Comparison of ENCODE assay signal across 10 cellular contexts in genomic region chr9:114282926-114283325, GRCh38. TPM values are rescaled to one million over a fixed set of nuclear protein-coding genes. Genes with fewer than 3 reads are reported as not detected.
DNase-seq lines count a peak whose midpoint lies in the region; ATAC-seq, FAIRE-seq and TF ChIP-seq lines count a peak whose summit lies in the region.
"Had no signal": no experiment of that assay in that cellular context is flagged by ENCODE, and none has a peak within 500 bp of the region (broad histone marks: within the 10 kb centered on the region; RNA-seq: fewer than 3 reads in every experiment).

No MANE protein-coding gene starts in this region.

- H3K9ac ChIP-seq in DND-41 (ENCODE audit: low read depth, low read length) (no peak overlapping the region), mesendoderm (ENCODE audit: low read length) (no peak overlapping the region)

- peak; percentile 42 for DNase-seq in DND-41
- peak; percentile 64 for DNase-seq in LHCN-M2 (ENCODE audit: low read depth)
- DNase-seq in amniotic stem cell (lab: John Stamatoyannopoulos, UW), result peak; percentile 71
- peak; percentile 51 for DNase-seq in mesendoderm
- DNase-seq in SK-N-DZ (ENCODE audit: low spot score), result no peak
- DNase-seq in midbrain (lab: John Stamatoyannopoulos, UW), result no peak
- no peak for DNase-seq in stimulated activated naive CD4-positive, alpha-beta T cell (lab: John Stamatoyannopoulos, UW)
- DNase-seq in GM12891 (ENCODE audit: insufficient read length, low spot score), result no peak
- DNase-seq: NCI-H2029 treated with DMSO at 0.1 percent for 48 hours had no signal

- H3K4me3 ChIP-seq in DND-41 (ENCODE audit: low read depth in 1 of 2, low read length in 2 of 2) (no peak overlapping the region), mesendoderm (ENCODE audit: low read length) (no peak overlapping the region)

- H3K4me1 ChIP-seq in DND-41 (ENCODE audit: insufficient read depth, low read length), result no peaks in the 10 kb centered on the region
- no peaks in the 10 kb centered on the region for H3K4me1 ChIP-seq in mesendoderm (ENCODE audit: control insufficient read depth, low read depth, low read length)

- H3K79me2 ChIP-seq in DND-41 (ENCODE audit: insufficient read depth, low read length) (no peaks in the 10 kb centered on the region), mesendoderm (ENCODE audit: control insufficient read depth, insufficient read depth, low read length) (no peaks in the 10 kb centered on the region)

- H3K18ac ChIP-seq in mesendoderm (ENCODE audit: low read length), result no peak overlapping the region

- H2BK120ac ChIP-seq in mesendoderm (ENCODE audit: low read depth, low read length), result no peak overlapping the region

- TF ChIP-seq CTCF in DND-41 (IDR thresholded peaks at IDR 0.05; ENCODE audit: borderline replicate concordance, extremely low read depth, low read length, poor library complexity, severe bottlenecking), result no peak

- no CpG with 5 or more reads among the region's 5 CpGs for WGBS in mesendoderm (ENCODE audit: extremely low coverage, insufficient coverage, low lambda C conversion rate)

- no peak overlapping the region for H4K5ac ChIP-seq in mesendoderm (ENCODE audit: low read length)

- H2AK5ac ChIP-seq in mesendoderm (ENCODE audit: low read length), result no peak overlapping the region

- peak; percentile 70 for ATAC-seq in DND-41 (ENCODE audit: insufficient read depth, low read depth)

- no peak overlapping the region for H3K23ac ChIP-seq in mesendoderm (ENCODE audit: low read length)

- H3K56ac ChIP-seq in mesendoderm (ENCODE audit: low read length), result no peak overlapping the region

- H2BK15ac ChIP-seq in mesendoderm (replicated peaks; ENCODE audit: low read depth), result no peak overlapping the region

- no peak overlapping the region for H3K4me2 ChIP-seq in DND-41 (ENCODE audit: insufficient read depth, low read length)
- no peak overlapping the region for H3K4me2 ChIP-seq in mesendoderm (ENCODE audit: low read length)

- H2AFZ ChIP-seq in DND-41 (ENCODE audit: low read depth, low read length), result no peak overlapping the region

- no peak overlapping the region for H3K27ac ChIP-seq in DND-41 (ENCODE audit: low read length)
- no peak overlapping the region for H3K27ac ChIP-seq in mesendoderm (ENCODE audit: low read depth, low read length)

- H4K20me1 ChIP-seq in DND-41 (ENCODE audit: insufficient read depth, low read length), result no peaks in the 10 kb centered on the region; the same call in 1 of the 2 replicates

- no peaks in the 10 kb centered on the region for H3K9me3 ChIP-seq in DND-41 (ENCODE audit: insufficient read depth, low read length, severe bottlenecking)

- H2BK5ac ChIP-seq in mesendoderm (ENCODE audit: low read length), result no peak overlapping the region

- H3K27me3 ChIP-seq in DND-41 (ENCODE audit: insufficient read depth, low read length, poor library complexity), result no peaks in the 10 kb centered on the region
- no peaks in the 10 kb centered on the region for H3K27me3 ChIP-seq in mesendoderm (ENCODE audit: insufficient read depth, low read length, poor library complexity)

- no peak for TF ChIP-seq POLR2A in GM12891 (IDR thresholded peaks at IDR 0.05; ENCODE audit: low read depth, low read length)

- no peak overlapping the region for H3K4ac ChIP-seq in mesendoderm (ENCODE audit: low read depth, low read length)

- FAIRE-seq in GM12891 (lab: Jason Lieb, UNC), result no peak

- no peaks in the 10 kb centered on the region for H3K79me1 ChIP-seq in mesendoderm (ENCODE audit: low read length)

- H3K36me3 ChIP-seq in DND-41 (ENCODE audit: insufficient read depth, low read length) (no peaks in the 10 kb centered on the region), mesendoderm (ENCODE audit: control insufficient read depth, insufficient read depth, low read length) (peaks cover 2% of the 10 kb centered on the region)

- no peak overlapping the region for H4K8ac ChIP-seq in mesendoderm (ENCODE audit: low read depth, low read length)

TF ChIP-seq in GM12891, 5 proteins besides CTCF, POLR2A, EP300 and RAD21:
- TF ChIP-seq SPI1 (IDR thresholded peaks at IDR 0.05; ENCODE audit: low read depth, low read length), result no peak
- no peak for TF ChIP-seq TAF1 (IDR thresholded peaks at IDR 0.05; ENCODE audit: low read depth, low read length)
- TF ChIP-seq POLR2AphosphoS5 (IDR thresholded peaks at IDR 0.05; ENCODE audit: low read depth, low read length), result no peak
- no peak for TF ChIP-seq PAX5 (IDR thresholded peaks at IDR 0.05; ENCODE audit: insufficient read depth, low read length, severe bottlenecking)
- no peak for TF ChIP-seq POU2F2 (IDR thresholded peaks at IDR 0.05; ENCODE audit: low read depth, low read length)
TF ChIP-seq in GM12891: peak in this region for 0.

RNA-seq across cellular contexts. Expression of gene ORM1, which starts 40.0 kb away (rescaled TPM):
- total RNA-seq in LHCN-M2 (2014; rRNA removed), result not detected in 2 replicates
- polyA plus RNA-seq in LHCN-M2 (2012), result not detected
- polyA plus RNA-seq in mesendoderm (2013, experiment 1 of 2), result not detected
- not detected for polyA plus RNA-seq in mesendoderm (2013, experiment 2 of 2)
- polyA plus RNA-seq in SK-N-DZ (2014; cell fraction: cytosol; rRNA removed), result not detected in 2 replicates
- polyA plus RNA-seq in SK-N-DZ (2014; cell fraction: nucleus; rRNA removed), result not detected in 2 replicates
- polyA plus RNA-seq in GM12891 (2012; ENCODE audit: low read depth, missing spikeins), result not detected
- total RNA-seq: lower leg skin had no signal

RNA-seq across cellular contexts. Expression of gene ORM2, which starts 46.7 kb away (rescaled TPM):
- not detected in 2 replicates for total RNA-seq in LHCN-M2 (2014; rRNA removed)
- not detected for polyA plus RNA-seq in LHCN-M2 (2012)
- 0.29 TPM for polyA plus RNA-seq in mesendoderm (2013, experiment 1 of 2)
- polyA plus RNA-seq in mesendoderm (2013, experiment 2 of 2), result 0.24 TPM
- polyA plus RNA-seq in SK-N-DZ (2014; cell fraction: cytosol; rRNA removed), result not detected in 2 replicates
- polyA plus RNA-seq in SK-N-DZ (2014; cell fraction: nucleus; rRNA removed), result not detected in 2 replicates
- not detected for polyA plus RNA-seq in GM12891 (2012; ENCODE audit: low read depth, missing spikeins)
- total RNA-seq: lower leg skin had no signal

Comparison
In these comparisons a context has a peak if more than half of its experiments do, and no peak if none do; other contexts are left out.
1. DNase-seq: peak in DND-41 (single experiment), LHCN-M2 (single experiment), amniotic stem cell (single experiment) and mesendoderm (single experiment); none in SK-N-DZ (single experiment), midbrain (single experiment), stimulated activated naive CD4-positive, alpha-beta T cell (0 of 6) and GM12891 (single experiment).